In genomic region chr4:152949930-152950329, GRCh38 we compare ENCODE assay signal across 17 cellular contexts. TPM values are rescaled to one million over a fixed set of nuclear protein-coding genes. Genes with fewer than 3 reads are reported as not detected.
DNase-seq lines count a peak whose midpoint lies in the region; ATAC-seq and TF ChIP-seq lines count a peak whose summit lies in the region.
"Had no signal": no experiment of that assay in that cellular context is flagged by ENCODE, and none has a peak within 500 bp of the region (broad histone marks: within the 10 kb centered on the region; RNA-seq: fewer than 3 reads in every experiment).

No MANE protein-coding gene starts in this region.

- in situ Hi-C loops in gastrocnemius medialis (cut with MboI; ENCODE audit: low sequenced_read_pairs in 4 of 4) (no loop called here), KBM-7 (cut with MboI; ENCODE audit: low pct_unique_long_range_greater_than_20kb, low sequenced_read_pairs) (no loop called here)

- peak; percentile 47 to 61 for ATAC-seq in gastrocnemius medialis
- no peak for ATAC-seq in naive thymus-derived CD4-positive, alpha-beta T cell

- DNase-seq in chondrocyte (ENCODE audit: low spot score) (no peak), iPS-NIHi11 (ENCODE audit: low spot score) (peak; percentile 52), gastrocnemius medialis (peak in 1 of 2 donors; percentile 32), KBM-7 (no peak), NCI-H748 treated with DMSO at 0.1 percent for 48 hours (lab: John Stamatoyannopoulos, UW) (no peak), activated gamma-delta T cell treated with Interleukin-2 at 50 U/mL for 16 hours (no peak)
- no peak for DNase-seq in naive thymus-derived CD4-positive, alpha-beta T cell
- DNase-seq: AML-193; CD4-positive, alpha-beta T cell; DMS79; GDM1; GOT3; Kasumi-1; NCI-H1930; NCI-H510A; SHP77 treated with DMSO at 0.1 percent for 48 hours had no signal

- no peak overlapping the region for H3K4me3 ChIP-seq in HUES6 (ENCODE audit: low read depth, low read length)
- H3K4me3 ChIP-seq in gastrocnemius medialis, result no peak overlapping the region
- no peak overlapping the region for H3K4me3 ChIP-seq in naive thymus-derived CD4-positive, alpha-beta T cell (ENCODE audit: low read length)

- no peaks in the 10 kb centered on the region for H3K27me3 Mint-ChIP-seq in chondrocyte (ENCODE audit: low read depth)
- H3K27me3 Mint-ChIP-seq in naive thymus-derived CD4-positive, alpha-beta T cell, result peaks cover 10 to 41% (median 13%) of the 10 kb centered on the region in 5 donors

- H3K9me3 ChIP-seq in HUES6 (ENCODE audit: control insufficient read depth, insufficient read depth, low read depth, low read length) (no peaks in the 10 kb centered on the region), gastrocnemius medialis (no peaks in the 10 kb centered on the region)
- no peaks in the 10 kb centered on the region for H3K9me3 ChIP-seq in naive thymus-derived CD4-positive, alpha-beta T cell (ENCODE audit: control insufficient read depth in 2 of 3, low read length in 3 of 3)

- peaks cover 54% of the 10 kb centered on the region for H3K4me1 Mint-ChIP-seq in chondrocyte (ENCODE audit: low read depth)
- no peaks in the 10 kb centered on the region for H3K4me1 Mint-ChIP-seq in naive thymus-derived CD4-positive, alpha-beta T cell

- H3K36me3 Mint-ChIP-seq in chondrocyte (ENCODE audit: low read depth), result peaks cover 8% of the 10 kb centered on the region
- H3K36me3 Mint-ChIP-seq in naive thymus-derived CD4-positive, alpha-beta T cell, result peaks cover 0 to 5% (median 0%) of the 10 kb centered on the region in 5 donors

- peak overlapping the region; percentile 6 for H3K27ac Mint-ChIP-seq in chondrocyte (ENCODE audit: unreplicated experiment)
- H3K27ac Mint-ChIP-seq in naive thymus-derived CD4-positive, alpha-beta T cell, result no peak overlapping the region
- H3K27ac Mint-ChIP-seq: CD4-positive, alpha-beta T cell had no signal

- H3K4me1 ChIP-seq in HUES6 (ENCODE audit: control insufficient read depth, insufficient read depth, low read length) (peaks cover 36% of the 10 kb centered on the region), gastrocnemius medialis (no peaks in the 10 kb centered on the region)
- no peaks in the 10 kb centered on the region for H3K4me1 ChIP-seq in naive thymus-derived CD4-positive, alpha-beta T cell (ENCODE audit: control insufficient read depth in 2 of 2, insufficient read depth in 2 of 2, low read length in 2 of 2)

- peaks cover 22% of the 10 kb centered on the region for H3K36me3 ChIP-seq in HUES6 (ENCODE audit: control insufficient read depth, insufficient read depth, low read length)
- no peaks in the 10 kb centered on the region for H3K36me3 ChIP-seq in gastrocnemius medialis
- H3K36me3 ChIP-seq in naive thymus-derived CD4-positive, alpha-beta T cell (ENCODE audit: control insufficient read depth in 2 of 3, insufficient read depth in 3 of 3, low read length in 3 of 3), result no peaks in the 10 kb centered on the region

- no peak for TF ChIP-seq POLR2A in gastrocnemius medialis (IDR thresholded peaks at IDR 0.05)

- TF ChIP-seq CTCF in chondrocyte (IDR thresholded peaks at IDR 0.05) (no peak), gastrocnemius medialis (IDR thresholded peaks at IDR 0.05 in 4 of 5, conservative IDR thresholded peaks at IDR 0.05 in 1 of 5) (no peak)

- H3K27ac ChIP-seq in HUES6 (ENCODE audit: low read depth, low read length) (peak overlapping the region; percentile 3; the same call in 1 of the 2 replicates), gastrocnemius medialis (no peak overlapping the region)
- no peak overlapping the region for H3K27ac ChIP-seq in naive thymus-derived CD4-positive, alpha-beta T cell (ENCODE audit: low read depth, low read length)

- no peaks in the 10 kb centered on the region for H3K9me3 Mint-ChIP-seq in chondrocyte (ENCODE audit: low read depth)
- H3K9me3 Mint-ChIP-seq in naive thymus-derived CD4-positive, alpha-beta T cell, result peaks cover 0 to 2% (median 0%) of the 10 kb centered on the region in 11 donors
- H3K9me3 Mint-ChIP-seq: CD4-positive, alpha-beta T cell had no signal

- CTCF ChIA-PET in naive thymus-derived CD4-positive, alpha-beta T cell (lab: Charles Lee), result no interaction called here

- no peak overlapping the region for H3K4me3 Mint-ChIP-seq in chondrocyte (ENCODE audit: unreplicated experiment)
- H3K4me3 Mint-ChIP-seq in naive thymus-derived CD4-positive, alpha-beta T cell, result no peak overlapping the region
- H3K4me3 Mint-ChIP-seq: CD4-positive, alpha-beta T cell had no signal

- intact Hi-C loops in gastrocnemius medialis (cut with DNase I; ENCODE audit: low total_unique reads), result no loop called here
- intact Hi-C loops in naive thymus-derived CD4-positive, alpha-beta T cell (cut with micrococcal nuclease), result no loop called here

- H3K27me3 ChIP-seq in HUES6 (ENCODE audit: control insufficient read depth, insufficient read depth, low read length), result no peaks in the 10 kb centered on the region
- no peaks in the 10 kb centered on the region for H3K27me3 ChIP-seq in gastrocnemius medialis
- H3K27me3 ChIP-seq in naive thymus-derived CD4-positive, alpha-beta T cell (ENCODE audit: control insufficient read depth in 2 of 2, insufficient read depth in 2 of 2, low read length in 2 of 2), result no peaks in the 10 kb centered on the region

- POLR2A ChIA-PET in naive thymus-derived CD4-positive, alpha-beta T cell (lab: Charles Lee), result no interaction called here

- no peak overlapping the region for H3K9ac ChIP-seq in HUES6 (ENCODE audit: low read length)

RNA-seq across cellular contexts. Expression of gene FHDC1, which starts 13.8 kb away (rescaled TPM):
- total RNA-seq in chondrocyte (4.2 to 8.9 TPM (median 4.4 TPM) in 3 replicates), gastrocnemius medialis (under 1 TPM; 0.29 to 0.52 (median 0.45) TPM)
- under 1 TPM; 0.05 to 0.19 (median 0.10) TPM for total RNA-seq in naive thymus-derived CD4-positive, alpha-beta T cell
- polyA plus RNA-seq in naive thymus-derived CD4-positive, alpha-beta T cell, result under 1 TPM in 1 of 2 donors, not detected in 1; 0.04 TPM
